Comparison of ENCODE assay signal across 8 cellular contexts in genomic region chr2:54673501-54673998, GRCh38. TPM values are rescaled to one million over a fixed set of nuclear protein-coding genes. Genes with fewer than 3 reads are reported as not detected.
DNase-seq lines count a peak whose midpoint lies in the region; ATAC-seq and TF ChIP-seq lines count a peak whose summit lies in the region.

No MANE protein-coding gene starts in this region.

- intact Hi-C loops in MCF 10A (cut with micrococcal nuclease), result no loop called here
- intact Hi-C loops in lower lobe of right lung (cut with DNase I), result no loop called here

- H3K4me1 Mint-ChIP-seq in MCF 10A (ENCODE audit: insufficient read depth, unreplicated experiment), result peaks cover 40% of the 10 kb centered on the region

- H3K4me3 Mint-ChIP-seq in MCF 10A (ENCODE audit: unreplicated experiment), result peak overlapping the region; percentile 59

- no peaks in the 10 kb centered on the region for H3K27me3 Mint-ChIP-seq in MCF 10A (ENCODE audit: insufficient read depth, unreplicated experiment)

- no peaks in the 10 kb centered on the region for H3K9me3 Mint-ChIP-seq in MCF 10A (ENCODE audit: unreplicated experiment)

- peak; percentile 88 to 89 for ATAC-seq in lower lobe of right lung

- H3K27ac ChIP-seq in lower lobe of right lung, result peak overlapping the region; percentile 84
- peak overlapping the region; percentile 79 for H3K27ac ChIP-seq in stomach smooth muscle (ENCODE audit: low read length)

- no TSS peak for BruUV-seq in MCF 10A (replicated peaks; lab: Mats Ljungman, UMichigan)

- H3K27me3 ChIP-seq in lower lobe of right lung (ENCODE audit: low read depth) (no peaks in the 10 kb centered on the region), stomach smooth muscle (ENCODE audit: control insufficient read depth in 1 of 2, insufficient read depth in 2 of 2, low read length in 2 of 2) (no peaks in the 10 kb centered on the region)

- H3K27ac Mint-ChIP-seq in MCF 10A (ENCODE audit: low read depth, unreplicated experiment), result peak overlapping the region; percentile 90

- H3K4me3 ChIP-seq in lower lobe of right lung (peak overlapping the region; percentile 20), stomach smooth muscle (ENCODE audit: low read length in 2 of 2) (peak overlapping the region in 1 of 2 donors; percentile 40)

- no peak for TF ChIP-seq CTCF in MCF 10A (IDR thresholded peaks at IDR 0.05; ENCODE audit: unreplicated experiment)
- no peak for TF ChIP-seq CTCF in lower lobe of right lung (IDR thresholded peaks at IDR 0.05)

- H3K4me1 ChIP-seq in lower lobe of right lung (peaks cover 60% of the 10 kb centered on the region), stomach smooth muscle (ENCODE audit: control insufficient read depth, insufficient read depth, low read length) (peaks cover 18% of the 10 kb centered on the region)

- CTCF ChIA-PET in MCF 10A (lab: Yijun Ruan, JAX), result interaction anchor here (0.5 to 5.8 kb wide), 14 partner anchors 9 to 900 kb away, joined by 3 to 24 read pairs (median 3); no protein-coding TSS in a partner anchor

- peak overlapping the region in 1 of 2 donors; percentile 36 for H3K9ac ChIP-seq in stomach smooth muscle (ENCODE audit: low read length in 2 of 2)

- peaks cover 37% of the 10 kb centered on the region for H3K36me3 Mint-ChIP-seq in MCF 10A (ENCODE audit: insufficient read depth, unreplicated experiment)

- peaks cover 21% of the 10 kb centered on the region for H3K36me3 ChIP-seq in lower lobe of right lung
- peaks cover 3 to 7% of the 10 kb centered on the region in 2 donors for H3K36me3 ChIP-seq in stomach smooth muscle (ENCODE audit: control insufficient read depth in 2 of 2, insufficient read depth in 2 of 2, low read length in 2 of 2)

- peak; percentile 15 for DNase-seq in stimulated activated CD4-positive, alpha-beta T cell treated with anti-CD3 and anti-CD28 coated beads, Interleukin-12 subunit alpha, Interleukin-12 subunit beta, amount 100 ng/mL, for 4 hours
- no peak for DNase-seq in stimulated activated CD4-positive, alpha-beta T cell treated with anti-CD3 and anti-CD28 coated beads, Interleukin-4, amount 100 ng/mL, for 4 hours
- DNase-seq in LoVo (ENCODE audit: low spot score) (peak; percentile 22), MCF 10A (ENCODE audit: unreplicated experiment) (peak; percentile 88), lower lobe of right lung (peak; percentile 85), SHP77 (lab: John Stamatoyannopoulos, UW) (no peak), DMS79 treated with DMSO at 0.1 percent for 48 hours (lab: John Stamatoyannopoulos, UW) (no peak)

- H3K9me3 ChIP-seq in lower lobe of right lung (no peaks in the 10 kb centered on the region), stomach smooth muscle (ENCODE audit: control insufficient read depth in 2 of 2, low read length in 2 of 2) (no peaks in the 10 kb centered on the region)

- POLR2A ChIA-PET in MCF 10A (lab: Yijun Ruan, JAX), result interaction anchor here (0.5 to 2.2 kb wide), 9 partner anchors 12 to 567 kb away, joined by 3 to 15 read pairs (median 5); partner anchors contain the start of gene EML6

RNA-seq across cellular contexts. Expression of gene EML6, which starts 49.9 kb away (rescaled TPM):
- total RNA-seq in MCF 10A (2022) (0.77 and 1.7 TPM in 2 replicates), lower lobe of right lung (2.5 TPM)

Comparison
In these comparisons a context has a peak if more than half of its experiments do, and no peak if none do; other contexts are left out.
1. DNase-seq: peak in stimulated activated CD4-positive, alpha-beta T cell treated with anti-CD3 and anti-CD28 coated beads, Interleukin-12 subunit alpha, Interleukin-12 subunit beta, amount 100 ng/mL, for 4 hours (single experiment), LoVo (single experiment), MCF 10A (single experiment) and lower lobe of right lung (single experiment); none in stimulated activated CD4-positive, alpha-beta T cell treated with anti-CD3 and anti-CD28 coated beads, Interleukin-4, amount 100 ng/mL, for 4 hours (0 of 2), SHP77 (0 of 2) and DMS79 treated with DMSO at 0.1 percent for 48 hours (single experiment).